Comparison of ENCODE assay signal across 8 cellular contexts in genomic region chr9:110048976-110049698, GRCh38.
DNase-seq lines count a peak whose midpoint lies in the region; ATAC-seq and TF ChIP-seq lines count a peak whose summit lies in the region.

No MANE protein-coding gene starts in this region.

- H3K9me3 ChIP-seq in mesenchymal stem cell (ENCODE audit: control insufficient read depth, low read length) (no peaks in the 10 kb centered on the region), tibial nerve (no peaks in the 10 kb centered on the region)

- H3K9ac ChIP-seq in mesenchymal stem cell (ENCODE audit: low read length), result peak overlapping the region; percentile 98

- peak overlapping the region; percentile 92 to 94 for H3K4ac ChIP-seq in mesenchymal stem cell (ENCODE audit: low read depth in 1 of 2, low read length in 2 of 2)

- DNase-seq in T-cell, result peak in 2 of 34 experiments; percentile 2 to 9
- peak; percentile 15 for DNase-seq in cortex of kidney (lab: John Stamatoyannopoulos, UW)
- peak; percentile 57 for DNase-seq in mesenchymal stem cell
- no peak for DNase-seq in tibial nerve (ENCODE audit: low spot score in 2 of 2)

- CTCF ChIA-PET in T-cell (lab: Charles Lee), result interaction anchor here (0.6 to 1.5 kb wide), 3 partner anchors 9 to 108 kb away, joined by 3 to 4 read pairs (median 4); no protein-coding TSS in a partner anchor

- H3K4me2 ChIP-seq in mesenchymal stem cell (ENCODE audit: low read length, poor library complexity, severe bottlenecking), result peak overlapping the region; percentile 91

- peak overlapping the region; percentile 60 for H2BK5ac ChIP-seq in mesenchymal stem cell (ENCODE audit: low read depth, low read length, poor library complexity, severe bottlenecking)

- ATAC-seq in GM18907 (IDR thresholded peaks at IDR 0.05; ENCODE audit: unreplicated experiment) (peak; percentile 27), HG03175 (IDR thresholded peaks at IDR 0.05; ENCODE audit: unreplicated experiment) (peak; percentile 10), T-cell (replicated peaks in 1 of 4) (peak; percentile 13 to 25 (median 20)), GM21515 (IDR thresholded peaks at IDR 0.05; ENCODE audit: unreplicated experiment) (no peak)

- H3K27ac Mint-ChIP-seq in T-cell, result peak overlapping the region; percentile 8 to 17

- H3K79me2 ChIP-seq in ACC112 (ENCODE audit: control insufficient read depth, insufficient read depth, low read length, unreplicated experiment), result peaks cover 59% of the 10 kb centered on the region

- H3K36me3 ChIP-seq in ACC112 (ENCODE audit: insufficient read depth, low read length) (peaks cover 13% of the 10 kb centered on the region), mesenchymal stem cell (ENCODE audit: control insufficient read depth in 1 of 2, insufficient read depth in 2 of 2, low read depth in 1 of 2, low read length in 2 of 2) (peaks cover 0 to 3% of the 10 kb centered on the region in 2 experiments), tibial nerve (no peaks in the 10 kb centered on the region)

- H4K8ac ChIP-seq in mesenchymal stem cell (ENCODE audit: low read length), result peak overlapping the region; percentile 77

- H3K14ac ChIP-seq in mesenchymal stem cell (ENCODE audit: low read length in 2 of 2), result peak overlapping the region; percentile 69 to 94

- peak overlapping the region; percentile 50 for H2BK120ac ChIP-seq in mesenchymal stem cell (ENCODE audit: low read depth, low read length)

- peaks cover 0 to 8% of the 10 kb centered on the region in 2 donors for H3K27me3 Mint-ChIP-seq in T-cell

- peak overlapping the region; percentile 86 to 95 (median 92) for H3K4me3 Mint-ChIP-seq in T-cell

- H3K36me3 Mint-ChIP-seq in T-cell, result no peaks in the 10 kb centered on the region

- H4K91ac ChIP-seq in mesenchymal stem cell (ENCODE audit: low read length), result peak overlapping the region; percentile 64

- H2BK15ac ChIP-seq in mesenchymal stem cell (ENCODE audit: low read depth, poor library complexity, severe bottlenecking), result peak overlapping the region; percentile 60

- H2AK5ac ChIP-seq in mesenchymal stem cell (ENCODE audit: low read length, severe bottlenecking), result peak overlapping the region; percentile 41

- WGBS in mesenchymal stem cell, result under 1% methylated on average over 35 of the region's 35 CpGs
- WGBS in tibial nerve, 2 donors, result 8 to 10% methylated on average over 29 to 35 of the region's 35 CpGs

- H3K18ac ChIP-seq in mesenchymal stem cell (ENCODE audit: low read depth in 1 of 2, low read length in 2 of 2), result peak overlapping the region; percentile 84 to 95

- H3K4me1 Mint-ChIP-seq in T-cell, result peaks cover 39 to 51% (median 40%) of the 10 kb centered on the region in 3 donors

- no peaks in the 10 kb centered on the region for H3K9me3 Mint-ChIP-seq in T-cell

- H3K27me3 ChIP-seq in ACC112 (ENCODE audit: insufficient read depth, low read length) (no peaks in the 10 kb centered on the region), mesenchymal stem cell (ENCODE audit: control insufficient read depth in 1 of 2, insufficient read depth in 1 of 2, low read length in 2 of 2) (no peaks in the 10 kb centered on the region), tibial nerve (no peaks in the 10 kb centered on the region)

- POLR2A ChIA-PET in T-cell (lab: Charles Lee), result no interaction called here

- H3K4me1 ChIP-seq in ACC112 (ENCODE audit: control insufficient read depth, insufficient read depth, low read length, unreplicated experiment) (peaks cover 29% of the 10 kb centered on the region), mesenchymal stem cell (ENCODE audit: control insufficient read depth, insufficient read depth, low read depth, low read length) (peaks cover 10% of the 10 kb centered on the region), tibial nerve (peaks cover 0 to 34% (median 10%) of the 10 kb centered on the region in 4 donors)

- peaks cover 4% of the 10 kb centered on the region for H3K79me1 ChIP-seq in mesenchymal stem cell (replicated peaks; ENCODE audit: low read length, poor library complexity, severe bottlenecking)

- TF ChIP-seq POLR2A in tibial nerve (IDR thresholded peaks at IDR 0.05), result no peak

- no peak for TF ChIP-seq CTCF in tibial nerve (IDR thresholded peaks at IDR 0.05)

- H3K4me3 ChIP-seq in ACC112 (ENCODE audit: low read depth, low read length), result peak overlapping the region; percentile 100
- H3K4me3 ChIP-seq in mesenchymal stem cell (ENCODE audit: insufficient read depth in 1 of 2, low read depth in 1 of 2, low read length in 2 of 2), result peak overlapping the region; percentile 92 to 98
- peak overlapping the region; percentile 65 to 85 (median 67) for H3K4me3 ChIP-seq in tibial nerve

- H3K27ac ChIP-seq in ACC112 (ENCODE audit: low read depth, low read length) (peak overlapping the region; percentile 87), mesenchymal stem cell (ENCODE audit: low read length, poor library complexity, severe bottlenecking) (peak overlapping the region; percentile 79), tibial nerve (peak overlapping the region; percentile 25 to 89 (median 76))

- H2AFZ ChIP-seq in ACC112 (ENCODE audit: low read length, unreplicated experiment) (no peak overlapping the region), mesenchymal stem cell (ENCODE audit: low read depth, low read length) (no peak overlapping the region)

- no peak for TF ChIP-seq EP300 in tibial nerve (IDR thresholded peaks at IDR 0.05)

- H2BK12ac ChIP-seq in mesenchymal stem cell (ENCODE audit: low read length in 2 of 2), result peak overlapping the region; percentile 14 to 94

- H3K23ac ChIP-seq in mesenchymal stem cell (ENCODE audit: low read length in 2 of 2), result peak overlapping the region; percentile 42 to 96

Comparison
In these comparisons a context has a peak if more than half of its experiments do, and no peak if none do; other contexts are left out.
1. DNase-seq: peak in cortex of kidney (single experiment) and mesenchymal stem cell (single experiment); none in tibial nerve (0 of 2).
2. Peak in every context shown above with its lines, with median percentiles within 50 percentile points of each other: H3K27ac ChIP-seq and H3K4me3 ChIP-seq.